In the genomic region with DNA sequence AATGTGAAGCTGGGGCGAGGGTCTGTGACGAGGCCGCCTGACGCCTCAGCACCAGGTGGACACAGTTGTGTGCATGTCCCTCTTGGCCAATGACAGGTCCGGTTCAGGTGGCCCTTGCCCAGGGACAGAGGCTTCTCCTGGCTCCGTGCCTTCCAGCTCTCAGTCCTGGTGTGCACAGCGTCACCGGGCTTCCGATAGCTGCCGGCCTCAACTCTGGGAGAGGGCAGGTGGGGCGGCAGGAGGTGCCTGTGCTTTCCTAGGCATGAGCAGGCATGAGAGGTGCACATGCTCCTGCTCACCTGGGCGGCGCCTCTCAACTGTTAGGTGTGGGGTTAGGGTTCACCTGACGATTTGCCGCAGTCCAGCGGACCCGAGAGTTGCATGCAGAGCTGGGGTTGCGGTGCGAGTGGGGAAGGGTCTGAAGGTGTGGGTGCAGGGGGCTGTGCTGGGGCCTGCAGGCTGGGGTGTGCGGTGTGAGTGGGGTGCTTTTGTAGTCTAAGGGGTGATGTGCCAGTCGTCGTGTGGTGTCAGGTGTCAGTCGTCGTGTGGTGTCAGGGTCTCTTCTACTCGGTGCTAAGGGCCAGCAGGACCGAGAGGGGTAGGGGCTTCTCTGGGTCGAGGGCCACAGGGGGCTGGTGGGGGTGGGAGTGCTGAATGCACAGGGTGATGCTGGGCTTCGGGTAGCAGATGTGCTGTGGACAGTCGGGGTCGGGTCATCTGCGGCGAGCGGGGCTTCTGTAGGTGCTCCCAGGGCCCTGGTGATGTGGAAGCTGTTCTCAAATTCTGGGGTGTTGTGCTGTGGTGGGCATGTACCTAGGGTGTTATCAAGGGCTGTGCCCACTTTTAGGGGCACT, we compare ENCODE assay signal across 14 cellular contexts. TPM values are rescaled to one million over a fixed set of nuclear protein-coding genes. Genes with fewer than 3 reads are reported as not detected.
DNase-seq lines count a peak whose midpoint lies in the region; ATAC-seq and TF ChIP-seq lines count a peak whose summit lies in the region.
"Had no signal": no experiment of that assay in that cellular context is flagged by ENCODE, and none has a peak within 500 bp of the region (broad histone marks: within the 10 kb centered on the region; RNA-seq: fewer than 3 reads in every experiment).

No MANE protein-coding gene starts in this region.

- H3K4me1 ChIP-seq in thyroid gland (peaks cover 3 to 10% of the 10 kb centered on the region in 2 donors), PC-9 (replicated peaks; ENCODE audit: insufficient read depth) (peaks cover 11% of the 10 kb centered on the region)

- no peaks in the 10 kb centered on the region for H3K9me3 ChIP-seq in thyroid gland
- H3K9me3 ChIP-seq in PC-9 (ENCODE audit: insufficient read depth, low read depth), result no peaks in the 10 kb centered on the region
- H3K9me3 ChIP-seq: vagina had no signal

- WGBS in thyroid gland, 2 donors, result 78 to 80% methylated on average over 22 to 23 of the region's 33 CpGs

- H3K36me3 ChIP-seq in thyroid gland, result no peaks in the 10 kb centered on the region
- no peaks in the 10 kb centered on the region for H3K36me3 ChIP-seq in PC-9 (ENCODE audit: low read depth)
- H3K36me3 ChIP-seq: vagina had no signal

- H2AFZ ChIP-seq in PC-9, result no peak overlapping the region

- no peaks in the 10 kb centered on the region for H3K9me2 ChIP-seq in PC-9 (ENCODE audit: insufficient read depth)

- H3K36me3 Mint-ChIP-seq in activated CD8-positive, alpha-beta T cell treated with anti-CD3 and anti-CD28 coated beads, Interleukin-2, amount 10 ng/mL, durations not matched to agents 7 days and 5 days (ENCODE audit: low read depth), result no peaks in the 10 kb centered on the region
- no peaks in the 10 kb centered on the region for H3K36me3 Mint-ChIP-seq in activated CD8-positive, alpha-beta T cell treated with anti-CD3 and anti-CD28 coated beads for 36 hours (ENCODE audit: low read depth)
- H3K36me3 Mint-ChIP-seq in activated CD8-positive, alpha-beta memory T cell treated with anti-CD3 and anti-CD28 coated beads, Interleukin-2, amount 10 ng/mL, durations not matched to agents 7 days and 5 days, result no peaks in the 10 kb centered on the region
- H3K36me3 Mint-ChIP-seq: natural killer cell treated with Interleukin-12 subunit alpha and Interleukin-12 subunit beta and Interleukin-15 and Interleukin-18, amount 100 ng/mL, for 72 hours had no signal

- intact Hi-C loops in activated CD8-positive, alpha-beta T cell treated with anti-CD3 and anti-CD28 coated beads for 36 hours (cut with micrococcal nuclease), result no loop called here
- intact Hi-C loops in thyroid gland (cut with DNase I) (no loop called here), PC-9 (cut with micrococcal nuclease; ENCODE audit: unreplicated experiment) (no loop called here)

- no peaks in the 10 kb centered on the region for H4K20me1 ChIP-seq in PC-9 (ENCODE audit: insufficient read depth)

- H3F3A ChIP-seq in PC-9 (ENCODE audit: insufficient read depth, low read depth), result peaks cover 15% of the 10 kb centered on the region; the same call in 1 of the 2 replicates

- H3K27me3 ChIP-seq in thyroid gland (peaks cover 4% of the 10 kb centered on the region), PC-9 (ENCODE audit: insufficient read depth, low read depth) (peaks cover 29% of the 10 kb centered on the region)

- H3K4me3 ChIP-seq in thyroid gland (replicated peaks in 1 of 3), result no peak overlapping the region
- H3K4me3 ChIP-seq in PC-9, result no peak overlapping the region
- H3K4me3 ChIP-seq: vagina had no signal

- no TSS peak for BruUV-seq in PC-9 (replicated peaks; lab: Mats Ljungman, UMichigan)

- peak overlapping the region; percentile 43 for H3K27ac Mint-ChIP-seq in activated CD8-positive, alpha-beta T cell treated with anti-CD3 and anti-CD28 coated beads, Interleukin-2, amount 10 ng/mL, durations not matched to agents 7 days and 5 days
- no peak overlapping the region for H3K27ac Mint-ChIP-seq in activated CD8-positive, alpha-beta T cell treated with anti-CD3 and anti-CD28 coated beads for 36 hours
- no peak overlapping the region for H3K27ac Mint-ChIP-seq in activated CD8-positive, alpha-beta memory T cell treated with anti-CD3 and anti-CD28 coated beads, Interleukin-2, amount 10 ng/mL, durations not matched to agents 7 days and 5 days
- H3K27ac Mint-ChIP-seq: dendritic cell treated with granulocyte-macrophage colony-stimulating factor and Interleukin-4, amounts not matched to agents 40 ng/mL and 50 ng/mL, for 4 days; natural killer cell treated with Interleukin-12 subunit alpha and Interleukin-12 subunit beta and Interleukin-15 and Interleukin-18, amount 100 ng/mL, for 72 hours had no signal

- CTCF ChIA-PET in activated CD8-positive, alpha-beta T cell treated with anti-CD3 and anti-CD28 coated beads, Interleukin-2, amount 10 ng/mL, durations not matched to agents 7 days and 5 days (lab: Charles Lee), result interaction anchor here (0.9 to 7.5 kb wide), 3 partner anchors 10 to 68 kb away, joined by 3 to 51 read pairs (median 3); a partner anchor contains a TSS
- CTCF ChIA-PET in activated CD8-positive, alpha-beta T cell treated with anti-CD3 and anti-CD28 coated beads for 36 hours (lab: Charles Lee), result interaction anchor here (1.2 to 1.6 kb wide), 3 partner anchors 9 to 67 kb away, joined by 4 to 14 read pairs (median 5); no protein-coding TSS in a partner anchor
- CTCF ChIA-PET in PC-9 (lab: Charles Lee), result interaction anchor here (0.6 to 1.7 kb wide), 2 partner anchors 14 to 71 kb away, joined by 4 to 6 read pairs; no protein-coding TSS in a partner anchor
- CTCF ChIA-PET in activated CD8-positive, alpha-beta memory T cell treated with anti-CD3 and anti-CD28 coated beads, Interleukin-2, amount 10 ng/mL, durations not matched to agents 7 days and 5 days (lab: Charles Lee), result interaction anchor here (1.5 to 7.4 kb wide), 7 partner anchors 9 to 73 kb away, joined by 3 to 78 read pairs (median 7); a partner anchor contains a TSS

- no peaks in the 10 kb centered on the region for H3K9me3 Mint-ChIP-seq in activated CD8-positive, alpha-beta T cell treated with anti-CD3 and anti-CD28 coated beads, Interleukin-2, amount 10 ng/mL, durations not matched to agents 7 days and 5 days (ENCODE audit: insufficient read depth)
- H3K9me3 Mint-ChIP-seq in activated CD8-positive, alpha-beta T cell treated with anti-CD3 and anti-CD28 coated beads for 36 hours, result no peaks in the 10 kb centered on the region
- no peaks in the 10 kb centered on the region for H3K9me3 Mint-ChIP-seq in activated CD8-positive, alpha-beta memory T cell treated with anti-CD3 and anti-CD28 coated beads, Interleukin-2, amount 10 ng/mL, durations not matched to agents 7 days and 5 days (ENCODE audit: low read depth)
- H3K9me3 Mint-ChIP-seq: dendritic cell treated with granulocyte-macrophage colony-stimulating factor and Interleukin-4, amounts not matched to agents 40 ng/mL and 50 ng/mL, for 4 days; natural killer cell treated with Interleukin-12 subunit alpha and Interleukin-12 subunit beta and Interleukin-15 and Interleukin-18, amount 100 ng/mL, for 72 hours had no signal

- no peak for TF ChIP-seq CTCF in activated CD8-positive, alpha-beta T cell treated with anti-CD3 and anti-CD28 coated beads for 36 hours (IDR thresholded peaks at IDR 0.05)
- TF ChIP-seq CTCF in thyroid gland (IDR thresholded peaks at IDR 0.05) (no peak), PC-9 (conservative IDR thresholded peaks at IDR 0.05) (no peak)

- H3K27ac ChIP-seq in thyroid gland (peak overlapping the region in 2 of 3 donors; percentile 52 to 70), PC-9 (no peak overlapping the region)
- H3K27ac ChIP-seq: vagina had no signal

- no peaks in the 10 kb centered on the region for H3K79me2 ChIP-seq in PC-9 (ENCODE audit: low read depth)

- H3K4me2 ChIP-seq in PC-9, result no peak overlapping the region

- peaks cover 22% of the 10 kb centered on the region for H3K27me3 Mint-ChIP-seq in activated CD8-positive, alpha-beta T cell treated with anti-CD3 and anti-CD28 coated beads, Interleukin-2, amount 10 ng/mL, durations not matched to agents 7 days and 5 days (ENCODE audit: low read depth)
- H3K27me3 Mint-ChIP-seq in activated CD8-positive, alpha-beta T cell treated with anti-CD3 and anti-CD28 coated beads for 36 hours, result peaks cover 27% of the 10 kb centered on the region
- peaks cover 21% of the 10 kb centered on the region for H3K27me3 Mint-ChIP-seq in activated CD8-positive, alpha-beta memory T cell treated with anti-CD3 and anti-CD28 coated beads, Interleukin-2, amount 10 ng/mL, durations not matched to agents 7 days and 5 days

- no peak for DNase-seq in activated CD8-positive, alpha-beta T cell treated with anti-CD3 and anti-CD28 coated beads, Interleukin-2, amount 10 ng/mL, durations not matched to agents 7 days and 5 days
- no peak for DNase-seq in activated CD8-positive, alpha-beta T cell treated with anti-CD3 and anti-CD28 coated beads for 36 hours
- DNase-seq in left lobe of liver (ENCODE audit: low spot score) (no peak), thyroid gland (no peak), PC-9 (no peak)
- DNase-seq in activated CD8-positive, alpha-beta memory T cell treated with anti-CD3 and anti-CD28 coated beads, Interleukin-2, amount 10 ng/mL, durations not matched to agents 7 days and 5 days, result no peak
- DNase-seq: activated CD4-positive, CD25-positive, alpha-beta regulatory T cell; activated T-cell treated with anti-CD3 and anti-CD28 coated beads, Interleukin-2, amount 50 U/mL, for 48 hours; NCI-H2029 treated with DMSO at 0.1 percent for 48 hours had no signal

- ATAC-seq in activated CD8-positive, alpha-beta T cell treated with anti-CD3 and anti-CD28 coated beads, Interleukin-2, amount 10 ng/mL, durations not matched to agents 7 days and 5 days, result no peak
- no peak for ATAC-seq in activated CD8-positive, alpha-beta T cell treated with anti-CD3 and anti-CD28 coated beads for 36 hours
- ATAC-seq in left lobe of liver, result peak; percentile 21
- ATAC-seq in activated CD8-positive, alpha-beta memory T cell treated with anti-CD3 and anti-CD28 coated beads, Interleukin-2, amount 10 ng/mL, durations not matched to agents 7 days and 5 days, result no peak
- ATAC-seq: natural killer cell treated with Interleukin-12 subunit alpha and Interleukin-12 subunit beta and Interleukin-15 and Interleukin-18, amount 100 ng/mL, for 72 hours had no signal

- POLR2A ChIA-PET in activated CD8-positive, alpha-beta T cell treated with anti-CD3 and anti-CD28 coated beads, Interleukin-2, amount 10 ng/mL, durations not matched to agents 7 days and 5 days (lab: Charles Lee), result interaction anchor here (0.8 kb wide), 1 partner anchor 9 kb away, joined by 3 read pairs; no protein-coding TSS in a partner anchor
- POLR2A ChIA-PET in activated CD8-positive, alpha-beta T cell treated with anti-CD3 and anti-CD28 coated beads for 36 hours (lab: Charles Lee), result interaction anchor here (0.6 to 1.4 kb wide), 3 partner anchors 12 to 267 kb away, joined by 3 read pairs; no protein-coding TSS in a partner anchor
- POLR2A ChIA-PET in PC-9 (lab: Charles Lee; ENCODE audit: unreplicated experiment), result interaction anchor here (0.6 kb wide), 1 partner anchor 520 kb away, joined by 8 read pairs; no protein-coding TSS in a partner anchor

- no peak overlapping the region for H3K4me3 Mint-ChIP-seq in activated CD8-positive, alpha-beta T cell treated with anti-CD3 and anti-CD28 coated beads, Interleukin-2, amount 10 ng/mL, durations not matched to agents 7 days and 5 days
- no peak overlapping the region for H3K4me3 Mint-ChIP-seq in activated CD8-positive, alpha-beta T cell treated with anti-CD3 and anti-CD28 coated beads for 36 hours
- H3K4me3 Mint-ChIP-seq in activated CD8-positive, alpha-beta memory T cell treated with anti-CD3 and anti-CD28 coated beads, Interleukin-2, amount 10 ng/mL, durations not matched to agents 7 days and 5 days, result no peak overlapping the region
- H3K4me3 Mint-ChIP-seq: dendritic cell treated with granulocyte-macrophage colony-stimulating factor and Interleukin-4, amounts not matched to agents 40 ng/mL and 50 ng/mL, for 4 days; natural killer cell treated with Interleukin-12 subunit alpha and Interleukin-12 subunit beta and Interleukin-15 and Interleukin-18, amount 100 ng/mL, for 72 hours had no signal

- peaks cover 37% of the 10 kb centered on the region for H3K4me1 Mint-ChIP-seq in activated CD8-positive, alpha-beta T cell treated with anti-CD3 and anti-CD28 coated beads, Interleukin-2, amount 10 ng/mL, durations not matched to agents 7 days and 5 days (ENCODE audit: low read depth)
- H3K4me1 Mint-ChIP-seq in activated CD8-positive, alpha-beta T cell treated with anti-CD3 and anti-CD28 coated beads for 36 hours (ENCODE audit: low read depth), result peaks cover 9% of the 10 kb centered on the region
- H3K4me1 Mint-ChIP-seq in activated CD8-positive, alpha-beta memory T cell treated with anti-CD3 and anti-CD28 coated beads, Interleukin-2, amount 10 ng/mL, durations not matched to agents 7 days and 5 days, result peaks cover 27% of the 10 kb centered on the region

- TF ChIP-seq POLR2A in thyroid gland (IDR thresholded peaks at IDR 0.05), result no peak

RNA-seq across cellular contexts. Expression of a gene that starts 3.8 kb away (rescaled TPM):
- under 1 TPM; 0.13 to 0.21 TPM for total RNA-seq in activated CD8-positive, alpha-beta T cell treated with anti-CD3 and anti-CD28 coated beads, Interleukin-2, amount 10 ng/mL, durations not matched to agents 7 days and 5 days
- total RNA-seq in activated CD8-positive, alpha-beta T cell treated with anti-CD3 and anti-CD28 coated beads for 36 hours, result not detected
- 8.1 TPM for total RNA-seq in left lobe of liver
- 10 to 100 TPM in 2 of 4 donors, 1 to 10 TPM in 2; 7.5 to 16.9 (median 10.6) TPM for total RNA-seq in thyroid gland
- total RNA-seq in PC-9 (2021), result 0.83 TPM in 1 of 2 replicates, not detected in the other
- 1 to 10 TPM in 1 of 2 experiments, under 1 TPM in 1; 0.20 to 1.8 TPM for total RNA-seq in activated CD8-positive, alpha-beta memory T cell treated with anti-CD3 and anti-CD28 coated beads, Interleukin-2, amount 10 ng/mL, durations not matched to agents 7 days and 5 days
- total RNA-seq: fibroblast of villous mesenchyme; LHCN-M2; natural killer cell treated with Interleukin-12 subunit alpha and Interleukin-12 subunit beta and Interleukin-15 and Interleukin-18, amount 100 ng/mL, for 72 hours had no signal

RNA-seq across cellular contexts. Expression of a gene that starts 9.8 kb away (rescaled TPM):
- 10 to 100 TPM; 49.6 to 55.3 TPM for total RNA-seq in activated CD8-positive, alpha-beta T cell treated with anti-CD3 and anti-CD28 coated beads, Interleukin-2, amount 10 ng/mL, durations not matched to agents 7 days and 5 days
- total RNA-seq in activated CD8-positive, alpha-beta T cell treated with anti-CD3 and anti-CD28 coated beads for 36 hours, result 10 to 100 TPM; 30.0 to 33.0 TPM
- total RNA-seq in left lobe of liver, result 49.2 TPM
- total RNA-seq in thyroid gland, result 10 to 100 TPM; 20.9 to 43.1 (median 24.4) TPM
- total RNA-seq in PC-9 (2021), result 100 and 156 TPM in 2 replicates
- 10 to 100 TPM; 54.3 to 57.4 TPM for total RNA-seq in activated CD8-positive, alpha-beta memory T cell treated with anti-CD3 and anti-CD28 coated beads, Interleukin-2, amount 10 ng/mL, durations not matched to agents 7 days and 5 days

RNA-seq across cellular contexts. Expression of a gene that starts 17.2 kb away (rescaled TPM):
- total RNA-seq in activated CD8-positive, alpha-beta T cell treated with anti-CD3 and anti-CD28 coated beads, Interleukin-2, amount 10 ng/mL, durations not matched to agents 7 days and 5 days, result 1 to 10 TPM; 6.4 to 7.6 TPM
- total RNA-seq in activated CD8-positive, alpha-beta T cell treated with anti-CD3 and anti-CD28 coated beads for 36 hours, result 1 to 10 TPM; 2.8 to 4.7 TPM
- total RNA-seq in left lobe of liver, result 0.68 TPM
- total RNA-seq in thyroid gland, result 1 to 10 TPM in 1 of 4 donors, under 1 TPM in 3; 0.11 to 2.6 (median 0.59) TPM
- total RNA-seq in PC-9 (2021), result 3.8 and 6.4 TPM in 2 replicates
- 10 to 100 TPM; 17.5 to 19.0 TPM for total RNA-seq in activated CD8-positive, alpha-beta memory T cell treated with anti-CD3 and anti-CD28 coated beads, Interleukin-2, amount 10 ng/mL, durations not matched to agents 7 days and 5 days

RNA-seq across cellular contexts. Expression of a gene that starts 26.1 kb away (rescaled TPM):
- total RNA-seq in activated CD8-positive, alpha-beta T cell treated with anti-CD3 and anti-CD28 coated beads, Interleukin-2, amount 10 ng/mL, durations not matched to agents 7 days and 5 days, result 100 to 1,000 TPM; 130 to 135 TPM
- 10 to 100 TPM; 42.5 to 44.1 TPM for total RNA-seq in activated CD8-positive, alpha-beta T cell treated with anti-CD3 and anti-CD28 coated beads for 36 hours
- total RNA-seq in left lobe of liver (4.6 TPM), thyroid gland (10 to 100 TPM; 10.5 to 17.2 (median 13.4) TPM), PC-9 (2021) (33.3 and 39.2 TPM in 2 replicates)
- 100 to 1,000 TPM in 1 of 2 experiments, 10 to 100 TPM in 1; 84.5 to 119 TPM for total RNA-seq in activated CD8-positive, alpha-beta memory T cell treated with anti-CD3 and anti-CD28 coated beads, Interleukin-2, amount 10 ng/mL, durations not matched to agents 7 days and 5 days

RNA-seq across cellular contexts. Expression of a gene that starts 26.7 kb away (rescaled TPM):
- 1 to 10 TPM; 1.5 to 2.0 TPM for total RNA-seq in activated CD8-positive, alpha-beta T cell treated with anti-CD3 and anti-CD28 coated beads, Interleukin-2, amount 10 ng/mL, durations not matched to agents 7 days and 5 days
- total RNA-seq in activated CD8-positive, alpha-beta T cell treated with anti-CD3 and anti-CD28 coated beads for 36 hours, result under 1 TPM; 0.61 to 0.63 TPM
- total RNA-seq in left lobe of liver (0.15 TPM), thyroid gland (under 1 TPM; 0.54 to 0.94 (median 0.68) TPM), PC-9 (2021) (1.5 and 2.7 TPM in 2 replicates)
- under 1 TPM; 0.75 to 0.99 TPM for total RNA-seq in activated CD8-positive, alpha-beta memory T cell treated with anti-CD3 and anti-CD28 coated beads, Interleukin-2, amount 10 ng/mL, durations not matched to agents 7 days and 5 days
